22 cellular contexts compared by ENCODE assay signal in the genomic region with DNA sequence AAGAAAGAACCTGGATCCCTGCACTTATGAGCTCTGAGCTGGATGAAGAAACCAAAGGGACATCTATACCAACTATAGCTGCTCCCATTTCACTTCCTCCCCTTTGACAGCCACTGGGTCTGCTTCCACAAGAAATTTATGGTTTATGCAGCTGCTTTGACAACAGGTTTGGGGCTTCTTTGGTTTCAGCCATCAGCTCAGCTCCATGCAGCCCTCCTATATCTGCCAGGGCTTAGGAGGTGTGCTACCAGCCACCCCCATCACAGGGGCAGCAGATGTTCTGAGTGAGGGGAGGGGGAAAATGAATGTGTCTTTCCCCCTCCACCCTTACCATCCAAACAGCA. TPM values are rescaled to one million over a fixed set of nuclear protein-coding genes. Genes with fewer than 3 reads are reported as not detected.
"Had no signal": no experiment of that assay in that cellular context is flagged by ENCODE, and none has a peak within 500 bp of the region (broad histone marks: within the 10 kb centered on the region; RNA-seq: fewer than 3 reads in every experiment).

No MANE protein-coding gene starts in this region.

- H3K4me1 ChIP-seq: adrenal gland, SJSA1 had no signal

- H3K27ac ChIP-seq: adrenal gland, Peyer's patch, RWPE1, SJSA1 had no signal

- DNase-seq: activated CD4-positive, alpha-beta memory T cell treated with anti-CD3 and anti-CD28 coated beads, Interleukin-2, amount 10 ng/mL, durations not matched to agents 7 days and 5 days; activated CD4-positive, alpha-beta T cell treated with anti-CD3 and anti-CD28 coated beads for 36 hours; activated CD4-positive, alpha-beta T cell treated with anti-CD3 and anti-CD28 coated beads, Interleukin-2, amount 50 U/mL, for 1 hour; activated CD8-positive, alpha-beta memory T cell treated with anti-CD3 and anti-CD28 coated beads, Interleukin-2, amount 50 U/mL, for 4 hours; activated gamma-delta T cell treated with Interleukin-2 at 50 U/mL for 16 hours; activated naive CD4-positive, alpha-beta T cell treated with anti-CD3 and anti-CD28 coated beads, Interleukin-2, amount 50 U/mL, for 16 hours; activated naive CD8-positive, alpha-beta T cell treated with anti-CD3 and anti-CD28 coated beads, Interleukin-2, amount 10 ng/mL, durations not matched to agents 7 days and 5 days; activated T-cell treated with anti-CD3 and anti-CD28 coated beads, Interleukin-2, amount 50 U/mL, for 72 hours; adrenal gland; anterior cingulate cortex; MM.1S; NCI-H1436 treated with DMSO at 0.1 percent for 48 hours; NCI-H187; NCI-H2081; Right ventricle myocardium superior; T-cell; T-helper 2 cell; T1000 had no signal

- H3K36me3 ChIP-seq: adrenal gland, Peyer's patch, SJSA1 had no signal

- ATAC-seq: activated CD4-positive, alpha-beta T cell treated with anti-CD3 and anti-CD28 coated beads for 36 hours; activated T-cell treated with anti-CD3 and anti-CD28 coated beads, Interleukin-2, amount 50 U/mL, for 72 hours; T-cell had no signal

- H3K27me3 ChIP-seq: adrenal gland, Peyer's patch, SJSA1 had no signal

- H3K9me3 ChIP-seq: adrenal gland, SJSA1 had no signal

- H3K4me3 ChIP-seq: adrenal gland, Peyer's patch, SJSA1 had no signal

RNA-seq across cellular contexts. Expression of a gene that starts 29.2 kb away (rescaled TPM):
- total RNA-seq: activated CD4-positive, alpha-beta memory T cell treated with anti-CD3 and anti-CD28 coated beads, Interleukin-2, amount 10 ng/mL, durations not matched to agents 7 days and 5 days; activated naive CD8-positive, alpha-beta T cell treated with anti-CD3 and anti-CD28 coated beads, Interleukin-2, amount 10 ng/mL, durations not matched to agents 7 days and 5 days; activated T-helper 2 cell treated with anti-CD3 and anti-CD28 coated beads, Interferon-gamma antibody, Interleukin-2, Interleukin-4, amounts not matched to agents 10 μg/mL and 5 μg/mL and 100 μg/mL, durations not matched to agents 14 hours and 24 hours and 36 hours; Right ventricle myocardium superior had no signal
